ENCODE assay signal across 1 cellular context in the genomic region with DNA sequence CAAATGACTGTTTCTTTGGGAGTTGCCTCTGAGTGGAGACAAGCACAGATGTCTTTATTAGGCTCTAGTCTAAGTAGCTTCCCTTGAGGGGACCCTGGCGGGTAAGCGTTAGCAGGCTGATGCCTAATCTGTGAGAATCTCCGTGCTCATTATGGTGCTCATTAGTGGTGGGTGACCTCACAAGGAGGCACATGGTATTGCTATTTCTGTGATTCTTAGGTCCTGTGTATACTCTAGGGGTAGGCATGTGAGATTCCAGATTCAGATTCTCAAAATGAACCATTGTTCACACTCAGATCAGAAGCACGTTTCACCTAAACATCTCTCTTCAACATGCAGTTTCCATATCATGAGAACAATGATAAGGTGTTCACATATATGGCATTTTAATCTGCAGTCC.
TF ChIP-seq lines count a peak whose summit lies in the region.

No MANE protein-coding gene starts in this region.

TF ChIP-seq in GM23338, 12 proteins besides CTCF, POLR2A, EP300 and RAD21:
- TF ChIP-seq, protein P1, sequence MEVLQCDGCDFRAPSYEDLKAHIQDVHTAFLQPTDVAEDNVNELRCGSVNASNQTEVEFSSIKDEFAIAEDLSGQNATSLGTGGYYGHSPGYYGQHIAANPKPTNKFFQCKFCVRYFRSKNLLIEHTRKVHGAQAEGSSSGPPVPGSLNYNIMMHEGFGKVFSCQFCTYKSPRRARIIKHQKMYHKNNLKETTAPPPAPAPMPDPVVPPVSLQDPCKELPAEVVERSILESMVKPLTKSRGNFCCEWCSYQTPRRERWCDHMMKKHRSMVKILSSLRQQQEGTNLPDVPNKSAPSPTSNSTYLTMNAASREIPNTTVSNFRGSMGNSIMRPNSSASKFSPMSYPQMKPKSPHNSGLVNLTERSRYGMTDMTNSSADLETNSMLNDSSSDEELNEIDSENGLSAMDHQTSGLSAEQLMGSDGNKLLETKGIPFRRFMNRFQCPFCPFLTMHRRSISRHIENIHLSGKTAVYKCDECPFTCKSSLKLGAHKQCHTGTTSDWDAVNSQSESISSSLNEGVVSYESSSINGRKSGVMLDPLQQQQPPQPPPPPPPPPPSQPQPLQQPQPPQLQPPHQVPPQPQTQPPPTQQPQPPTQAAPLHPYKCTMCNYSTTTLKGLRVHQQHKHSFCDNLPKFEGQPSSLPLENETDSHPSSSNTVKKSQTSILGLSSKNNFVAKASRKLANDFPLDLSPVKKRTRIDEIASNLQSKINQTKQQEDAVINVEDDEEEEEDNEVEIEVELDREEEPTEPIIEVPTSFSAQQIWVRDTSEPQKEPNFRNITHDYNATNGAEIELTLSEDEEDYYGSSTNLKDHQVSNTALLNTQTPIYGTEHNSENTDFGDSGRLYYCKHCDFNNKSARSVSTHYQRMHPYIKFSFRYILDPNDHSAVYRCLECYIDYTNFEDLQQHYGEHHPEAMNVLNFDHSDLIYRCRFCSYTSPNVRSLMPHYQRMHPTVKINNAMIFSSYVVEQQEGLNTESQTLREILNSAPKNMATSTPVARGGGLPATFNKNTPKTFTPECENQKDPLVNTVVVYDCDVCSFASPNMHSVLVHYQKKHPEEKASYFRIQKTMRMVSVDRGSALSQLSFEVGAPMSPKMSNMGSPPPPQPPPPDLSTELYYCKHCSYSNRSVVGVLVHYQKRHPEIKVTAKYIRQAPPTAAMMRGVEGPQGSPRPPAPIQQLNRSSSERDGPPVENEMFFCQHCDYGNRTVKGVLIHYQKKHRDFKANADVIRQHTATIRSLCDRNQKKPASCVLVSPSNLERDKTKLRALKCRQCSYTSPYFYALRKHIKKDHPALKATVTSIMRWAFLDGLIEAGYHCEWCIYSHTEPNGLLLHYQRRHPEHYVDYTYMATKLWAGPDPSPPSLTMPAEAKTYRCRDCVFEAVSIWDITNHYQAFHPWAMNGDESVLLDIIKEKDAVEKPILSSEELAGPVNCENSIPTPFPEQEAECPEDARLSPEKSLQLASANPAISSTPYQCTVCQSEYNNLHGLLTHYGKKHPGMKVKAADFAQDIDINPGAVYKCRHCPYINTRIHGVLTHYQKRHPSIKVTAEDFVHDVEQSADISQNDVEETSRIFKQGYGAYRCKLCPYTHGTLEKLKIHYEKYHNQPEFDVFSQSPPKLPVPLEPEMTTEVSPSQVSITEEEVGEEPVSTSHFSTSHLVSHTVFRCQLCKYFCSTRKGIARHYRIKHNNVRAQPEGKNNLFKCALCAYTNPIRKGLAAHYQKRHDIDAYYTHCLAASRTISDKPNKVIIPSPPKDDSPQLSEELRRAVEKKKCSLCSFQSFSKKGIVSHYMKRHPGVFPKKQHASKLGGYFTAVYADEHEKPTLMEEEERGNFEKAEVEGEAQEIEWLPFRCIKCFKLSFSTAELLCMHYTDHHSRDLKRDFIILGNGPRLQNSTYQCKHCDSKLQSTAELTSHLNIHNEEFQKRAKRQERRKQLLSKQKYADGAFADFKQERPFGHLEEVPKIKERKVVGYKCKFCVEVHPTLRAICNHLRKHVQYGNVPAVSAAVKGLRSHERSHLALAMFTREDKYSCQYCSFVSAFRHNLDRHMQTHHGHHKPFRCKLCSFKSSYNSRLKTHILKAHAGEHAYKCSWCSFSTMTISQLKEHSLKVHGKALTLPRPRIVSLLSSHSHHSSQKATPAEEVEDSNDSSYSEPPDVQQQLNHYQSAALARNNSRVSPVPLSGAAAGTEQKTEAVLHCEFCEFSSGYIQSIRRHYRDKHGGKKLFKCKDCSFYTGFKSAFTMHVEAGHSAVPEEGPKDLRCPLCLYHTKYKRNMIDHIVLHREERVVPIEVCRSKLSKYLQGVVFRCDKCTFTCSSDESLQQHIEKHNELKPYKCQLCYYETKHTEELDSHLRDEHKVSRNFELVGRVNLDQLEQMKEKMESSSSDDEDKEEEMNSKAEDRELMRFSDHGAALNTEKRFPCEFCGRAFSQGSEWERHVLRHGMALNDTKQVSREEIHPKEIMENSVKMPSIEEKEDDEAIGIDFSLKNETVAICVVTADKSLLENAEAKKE (CRISPR knock-in tag; IDR thresholded peaks at IDR 0.05), result no peak
- no peak for TF ChIP-seq EZH2phosphoT487 (IDR thresholded peaks at IDR 0.05; ENCODE audit: unreplicated experiment)
- TF ChIP-seq, protein P2, sequence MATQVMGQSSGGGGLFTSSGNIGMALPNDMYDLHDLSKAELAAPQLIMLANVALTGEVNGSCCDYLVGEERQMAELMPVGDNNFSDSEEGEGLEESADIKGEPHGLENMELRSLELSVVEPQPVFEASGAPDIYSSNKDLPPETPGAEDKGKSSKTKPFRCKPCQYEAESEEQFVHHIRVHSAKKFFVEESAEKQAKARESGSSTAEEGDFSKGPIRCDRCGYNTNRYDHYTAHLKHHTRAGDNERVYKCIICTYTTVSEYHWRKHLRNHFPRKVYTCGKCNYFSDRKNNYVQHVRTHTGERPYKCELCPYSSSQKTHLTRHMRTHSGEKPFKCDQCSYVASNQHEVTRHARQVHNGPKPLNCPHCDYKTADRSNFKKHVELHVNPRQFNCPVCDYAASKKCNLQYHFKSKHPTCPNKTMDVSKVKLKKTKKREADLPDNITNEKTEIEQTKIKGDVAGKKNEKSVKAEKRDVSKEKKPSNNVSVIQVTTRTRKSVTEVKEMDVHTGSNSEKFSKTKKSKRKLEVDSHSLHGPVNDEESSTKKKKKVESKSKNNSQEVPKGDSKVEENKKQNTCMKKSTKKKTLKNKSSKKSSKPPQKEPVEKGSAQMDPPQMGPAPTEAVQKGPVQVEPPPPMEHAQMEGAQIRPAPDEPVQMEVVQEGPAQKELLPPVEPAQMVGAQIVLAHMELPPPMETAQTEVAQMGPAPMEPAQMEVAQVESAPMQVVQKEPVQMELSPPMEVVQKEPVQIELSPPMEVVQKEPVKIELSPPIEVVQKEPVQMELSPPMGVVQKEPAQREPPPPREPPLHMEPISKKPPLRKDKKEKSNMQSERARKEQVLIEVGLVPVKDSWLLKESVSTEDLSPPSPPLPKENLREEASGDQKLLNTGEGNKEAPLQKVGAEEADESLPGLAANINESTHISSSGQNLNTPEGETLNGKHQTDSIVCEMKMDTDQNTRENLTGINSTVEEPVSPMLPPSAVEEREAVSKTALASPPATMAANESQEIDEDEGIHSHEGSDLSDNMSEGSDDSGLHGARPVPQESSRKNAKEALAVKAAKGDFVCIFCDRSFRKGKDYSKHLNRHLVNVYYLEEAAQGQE (IDR thresholded peaks at IDR 0.05; ENCODE audit: unreplicated experiment), result no peak
TF ChIP-seq in GM23338: peak in this region for 0.
